In genomic region chr7:45117582-45117981, GRCh38 we compare ENCODE assay signal across 24 cellular contexts. TPM values are rescaled to one million over a fixed set of nuclear protein-coding genes. Genes with fewer than 3 reads are reported as not detected.
"Had no signal": no experiment of that assay in that cellular context is flagged by ENCODE, and none has a peak within 500 bp of the region (broad histone marks: within the 10 kb centered on the region; RNA-seq: fewer than 3 reads in every experiment).

No MANE protein-coding gene starts in this region.

- ATAC-seq: effector memory CD8-positive, alpha-beta T cell; left lobe of liver; mucosa of descending colon; natural killer cell treated with Interleukin-12 subunit alpha and Interleukin-12 subunit beta and Interleukin-15 and Interleukin-18, amount 100 ng/mL, for 72 hours; stimulated activated memory B cell treated with anti-CD40 and anti-IgM and Interleukin-4, amounts not matched to agents 10 μg/mL and 1 μg/mL and 100 μg/mL, for 72 hours; stimulated activated naive CD8-positive, alpha-beta T cell treated with anti-CD3 and anti-CD28 coated beads, Interleukin-15, Interleukin-2, amounts not matched to agents 100 U/mL and 50 U/mL, for 24 hours had no signal

- H3K9me3 Mint-ChIP-seq: effector memory CD8-positive, alpha-beta T cell; memory B cell; mesothelial cell of epicardium; natural killer cell treated with Interleukin-12 subunit alpha and Interleukin-12 subunit beta and Interleukin-15 and Interleukin-18, amount 100 ng/mL, for 72 hours; neural crest cell; stimulated activated memory B cell treated with anti-CD40 and anti-IgM and Interleukin-4, amounts not matched to agents 10 μg/mL and 1 μg/mL and 100 μg/mL, for 72 hours; type B pancreatic cell had no signal

- H3K4me3 Mint-ChIP-seq: effector memory CD8-positive, alpha-beta T cell; memory B cell; mesothelial cell of epicardium; naive B cell; natural killer cell treated with Interleukin-12 subunit alpha and Interleukin-12 subunit beta and Interleukin-15 and Interleukin-18, amount 100 ng/mL, for 72 hours; neural crest cell; stimulated activated memory B cell treated with anti-CD40 and anti-IgM and Interleukin-4, amounts not matched to agents 10 μg/mL and 1 μg/mL and 100 μg/mL, for 72 hours; type B pancreatic cell had no signal

- H3K36me3 Mint-ChIP-seq: memory B cell; mesothelial cell of epicardium; naive B cell; natural killer cell treated with Interleukin-12 subunit alpha and Interleukin-12 subunit beta and Interleukin-15 and Interleukin-18, amount 100 ng/mL, for 72 hours; stimulated activated memory B cell treated with anti-CD40 and anti-IgM and Interleukin-4, amounts not matched to agents 10 μg/mL and 1 μg/mL and 100 μg/mL, for 72 hours; type B pancreatic cell had no signal

- H3K27ac Mint-ChIP-seq: memory B cell; mesothelial cell of epicardium; progenitor cell of endocrine pancreas; stimulated activated memory B cell treated with anti-CD40 and anti-IgM and Interleukin-4, amounts not matched to agents 10 μg/mL and 1 μg/mL and 100 μg/mL, for 72 hours had no signal

- DNase-seq: cortex of kidney; effector memory CD8-positive, alpha-beta T cell; kidney; mucosa of descending colon; naive B cell; right lobe of liver; stimulated activated CD4-positive, alpha-beta T cell treated with anti-CD3 and anti-CD28 coated beads, Interleukin-2, amount 100 ng/mL, for 24 hours; stimulated activated CD4-positive, alpha-beta T cell treated with anti-CD3 and anti-CD28 coated beads, Interleukin-4, amount 100 ng/mL, for 24 hours; stimulated activated naive CD8-positive, alpha-beta T cell treated with anti-CD3 and anti-CD28 coated beads, Interleukin-15, Interleukin-2, amounts not matched to agents 100 U/mL and 50 U/mL, for 24 hours; substantia nigra; testis; tibial artery had no signal

- H3K4me1 Mint-ChIP-seq: memory B cell; stimulated activated memory B cell treated with anti-CD40 and anti-IgM and Interleukin-4, amounts not matched to agents 10 μg/mL and 1 μg/mL and 100 μg/mL, for 72 hours had no signal

- FAIRE-seq: frontal cortex, kidney had no signal

RNA-seq across cellular contexts. Expression of gene RAMP3, which starts 40.0 kb away (rescaled TPM):
- total RNA-seq: fibroblast of villous mesenchyme; mesothelial cell of epicardium; natural killer cell treated with Interleukin-12 subunit alpha and Interleukin-12 subunit beta and Interleukin-15 and Interleukin-18, amount 100 ng/mL, for 72 hours; neural crest cell; osteoblast; progenitor cell of endocrine pancreas; smooth muscle cell had no signal
- polyA plus RNA-seq: smooth muscle cell had no signal
